ENCODE assay signal across 16 cellular contexts in the genomic region with DNA sequence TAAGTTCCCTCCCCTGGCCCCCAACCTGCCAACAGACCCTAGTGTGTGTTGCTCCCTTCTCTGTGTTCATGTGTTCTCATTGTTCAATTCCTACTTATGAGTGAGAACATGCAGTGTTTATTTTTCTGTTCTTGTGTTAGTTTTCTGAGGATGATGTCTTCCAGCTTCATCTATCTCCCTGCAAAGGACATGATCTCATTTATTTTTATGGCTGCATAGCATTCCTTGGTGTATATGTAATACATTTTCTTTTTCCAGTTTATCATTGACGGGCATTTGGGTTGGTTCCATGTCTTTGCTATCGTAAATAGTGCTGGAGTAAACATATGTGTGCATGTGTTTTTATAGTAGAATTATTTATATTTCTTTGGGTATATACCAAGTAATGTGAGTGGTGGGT.
DNase-seq lines count a peak whose midpoint lies in the region; FAIRE-seq and TF ChIP-seq lines count a peak whose summit lies in the region.
"Had no signal": no experiment of that assay in that cellular context is flagged by ENCODE, and none has a peak within 500 bp of the region (broad histone marks: within the 10 kb centered on the region; RNA-seq: fewer than 3 reads in every experiment).

No MANE protein-coding gene starts in this region.

- no peaks in the 10 kb centered on the region for H3K79me2 ChIP-seq in astrocyte (ENCODE audit: insufficient read depth, low read length)

- H4K20me1 ChIP-seq in astrocyte (ENCODE audit: insufficient read depth, low read length) = no peaks in the 10 kb centered on the region
- H4K20me1 ChIP-seq: BLaER1 treated with 17β-estradiol and CSF1 and Interleukin-3, amounts not matched to agents 10 nM and 100 nM had no signal

- H3K4me3 Mint-ChIP-seq in astrocyte (ENCODE audit: unreplicated experiment) (no peak overlapping the region), Caco-2 (ENCODE audit: unreplicated experiment) (no peak overlapping the region)
- H3K4me3 Mint-ChIP-seq: B cell; CD8-positive, alpha-beta T cell; H9 had no signal

- H3K9me3 ChIP-seq in astrocyte (ENCODE audit: insufficient read depth, low read depth, low read length) = no peaks in the 10 kb centered on the region
- no peaks in the 10 kb centered on the region for H3K9me3 ChIP-seq in Caco-2
- H3K9me3 ChIP-seq: BLaER1 treated with 17β-estradiol and CSF1 and Interleukin-3, amounts not matched to agents 10 nM and 100 nM had no signal

- H3K4me2 ChIP-seq in astrocyte (ENCODE audit: low read length) = no peak overlapping the region
- H3K4me2 ChIP-seq: BLaER1 treated with 17β-estradiol and CSF1 and Interleukin-3, amounts not matched to agents 10 nM and 100 nM had no signal

- CTCF ChIA-PET in Caco-2 (lab: Charles Lee) = no interaction called here

- H3K27ac Mint-ChIP-seq in astrocyte (ENCODE audit: unreplicated experiment) = peak overlapping the region; percentile 28
- no peak overlapping the region for H3K27ac Mint-ChIP-seq in Caco-2 (ENCODE audit: unreplicated experiment)
- H3K27ac Mint-ChIP-seq: B cell; CD8-positive, alpha-beta T cell; H9 had no signal

- no peak overlapping the region for H3K9ac ChIP-seq in astrocyte (ENCODE audit: low read length)
- H3K9ac ChIP-seq: BLaER1 treated with 17β-estradiol and CSF1 and Interleukin-3, amounts not matched to agents 10 nM and 100 nM had no signal

- no peaks in the 10 kb centered on the region for H3K9me3 Mint-ChIP-seq in astrocyte (ENCODE audit: unreplicated experiment)
- no peaks in the 10 kb centered on the region for H3K9me3 Mint-ChIP-seq in Caco-2 (ENCODE audit: unreplicated experiment)

- DNase-seq in EL (peak; percentile 10), astrocyte (ENCODE audit: low read depth) (no peak), kidney tubule cell (ENCODE audit: low spot score) (peak; percentile 2), MV-4-11 (lab: John Stamatoyannopoulos, UW) (no peak), AG08395 (ENCODE audit: low spot score) (no peak), Caco-2 (no peak)
- DNase-seq in stimulated activated naive CD4-positive, alpha-beta T cell (lab: John Stamatoyannopoulos, UW) = no peak
- DNase-seq: 8988T; CD8-positive, alpha-beta T cell; H9; IMR-90 had no signal

- H3K27me3 ChIP-seq in astrocyte (ENCODE audit: insufficient read depth, low read length) (no peaks in the 10 kb centered on the region), Caco-2 (replicated peaks; ENCODE audit: control insufficient read depth, insufficient read depth, low read length) (no peaks in the 10 kb centered on the region)
- H3K27me3 ChIP-seq: BLaER1 treated with 17β-estradiol and CSF1 and Interleukin-3, amounts not matched to agents 10 nM and 100 nM had no signal

- TF ChIP-seq CTCF in astrocyte (IDR thresholded peaks at IDR 0.05; ENCODE audit: insufficient read depth, low read depth, low read length) (no peak), Caco-2 (IDR thresholded peaks at IDR 0.05; ENCODE audit: insufficient read depth in 1 of 2, low read depth in 1 of 2, low read length in 1 of 2, severe bottlenecking in 1 of 2, unreplicated experiment in 1 of 2) (no peak)

- no peaks in the 10 kb centered on the region for H3K4me1 ChIP-seq in astrocyte (ENCODE audit: insufficient read depth, low read length)
- H3K4me1 ChIP-seq in Caco-2 = no peaks in the 10 kb centered on the region
- H3K4me1 ChIP-seq: BLaER1 treated with 17β-estradiol and CSF1 and Interleukin-3, amounts not matched to agents 10 nM and 100 nM had no signal

- H3K4me3 ChIP-seq in astrocyte (ENCODE audit: insufficient read depth, low read depth, low read length) (no peak overlapping the region), Caco-2 (ENCODE audit: low read depth, low read length) (no peak overlapping the region)
- H3K4me3 ChIP-seq: BLaER1 treated with 17β-estradiol and CSF1 and Interleukin-3, amounts not matched to agents 10 nM and 100 nM; GM12878 had no signal

- peaks cover 3% of the 10 kb centered on the region for H3K4me1 Mint-ChIP-seq in astrocyte (ENCODE audit: low read depth, unreplicated experiment)
- no peaks in the 10 kb centered on the region for H3K4me1 Mint-ChIP-seq in Caco-2 (ENCODE audit: low read depth, unreplicated experiment)
- H3K4me1 Mint-ChIP-seq: B cell, H9 had no signal

- H3K27ac ChIP-seq in astrocyte (ENCODE audit: low read depth, low read length) = no peak overlapping the region
- H3K27ac ChIP-seq: BLaER1 treated with 17β-estradiol and CSF1 and Interleukin-3, amounts not matched to agents 10 nM and 100 nM had no signal

- intact Hi-C loops in Caco-2 (cut with micrococcal nuclease; ENCODE audit: unreplicated experiment) = no loop called here

- H3K36me3 Mint-ChIP-seq in astrocyte (ENCODE audit: low read depth, unreplicated experiment) (no peaks in the 10 kb centered on the region), Caco-2 (ENCODE audit: insufficient read depth, unreplicated experiment) (no peaks in the 10 kb centered on the region)
- H3K36me3 Mint-ChIP-seq: CD8-positive, alpha-beta T cell had no signal

- POLR2A ChIA-PET in Caco-2 (lab: Charles Lee) = no interaction called here

- H2AFZ ChIP-seq in astrocyte (ENCODE audit: low read depth, low read length) = no peak overlapping the region

- no TSS peak for BruUV-seq in Caco-2 (replicated peaks; lab: Mats Ljungman, UMichigan)

- H3K27me3 Mint-ChIP-seq in astrocyte (ENCODE audit: low read depth, unreplicated experiment) (no peaks in the 10 kb centered on the region), Caco-2 (ENCODE audit: insufficient read depth, unreplicated experiment) (no peaks in the 10 kb centered on the region)
- H3K27me3 Mint-ChIP-seq: B cell had no signal

- H3K36me3 ChIP-seq in astrocyte (ENCODE audit: insufficient read depth, low read length) (no peaks in the 10 kb centered on the region), Caco-2 (ENCODE audit: control insufficient read depth, insufficient read depth, low read length) (no peaks in the 10 kb centered on the region)
- H3K36me3 ChIP-seq: BLaER1 treated with 17β-estradiol and CSF1 and Interleukin-3, amounts not matched to agents 10 nM and 100 nM had no signal

- peak; percentile 17 for FAIRE-seq in astrocyte (lab: Jason Lieb, UNC)
- FAIRE-seq: H1, HTR-8/SVneo had no signal

Comparison
In these comparisons a context has a peak if more than half of its experiments do, and no peak if none do; other contexts are left out.
1. DNase-seq: peak in EL (single experiment) and kidney tubule cell (single experiment); none in astrocyte (single experiment), MV-4-11 (single experiment), stimulated activated naive CD4-positive, alpha-beta T cell (0 of 6), AG08395 (single experiment) and Caco-2 (0 of 2).